7 cellular contexts compared by ENCODE assay signal in the genomic region with DNA sequence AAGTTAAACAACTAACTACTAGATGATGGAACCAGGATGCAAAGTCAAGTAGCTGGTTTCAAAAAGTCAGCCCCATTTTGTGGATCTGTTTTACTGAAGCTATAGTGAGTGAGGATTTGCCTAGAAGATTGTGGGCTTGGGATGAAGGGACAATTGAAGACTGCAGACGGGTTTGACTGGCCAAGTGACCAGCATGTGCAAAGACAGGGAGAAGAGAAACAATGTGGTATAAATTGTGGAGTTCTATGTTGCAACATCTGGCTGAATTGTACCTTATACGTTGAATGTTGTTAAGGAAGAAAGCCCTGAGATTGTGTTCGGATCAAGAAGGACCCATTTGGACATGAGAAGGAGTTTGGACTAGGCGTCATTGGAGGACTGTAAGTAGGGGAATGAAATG.
"Had no signal": no experiment of that assay in that cellular context is flagged by ENCODE, and none has a peak within 500 bp of the region (broad histone marks: within the 10 kb centered on the region; RNA-seq: fewer than 3 reads in every experiment).

No MANE protein-coding gene starts in this region.

- ATAC-seq: HepG2, K562 had no signal

- H3K36me3 Mint-ChIP-seq: IgD-negative memory B cell had no signal

- H3K4me1 Mint-ChIP-seq: IgD-negative memory B cell had no signal

- H3K27ac ChIP-seq: HL-60 had no signal

- H3K27ac Mint-ChIP-seq: IgD-negative memory B cell had no signal

- DNase-seq: IMR-90, KBM-7, KG1 had no signal

- H3K4me3 Mint-ChIP-seq: IgD-negative memory B cell had no signal

- H3K4me3 ChIP-seq: K562 had no signal
